Comparison of ENCODE assay signal across 8 cellular contexts in the genomic region with DNA sequence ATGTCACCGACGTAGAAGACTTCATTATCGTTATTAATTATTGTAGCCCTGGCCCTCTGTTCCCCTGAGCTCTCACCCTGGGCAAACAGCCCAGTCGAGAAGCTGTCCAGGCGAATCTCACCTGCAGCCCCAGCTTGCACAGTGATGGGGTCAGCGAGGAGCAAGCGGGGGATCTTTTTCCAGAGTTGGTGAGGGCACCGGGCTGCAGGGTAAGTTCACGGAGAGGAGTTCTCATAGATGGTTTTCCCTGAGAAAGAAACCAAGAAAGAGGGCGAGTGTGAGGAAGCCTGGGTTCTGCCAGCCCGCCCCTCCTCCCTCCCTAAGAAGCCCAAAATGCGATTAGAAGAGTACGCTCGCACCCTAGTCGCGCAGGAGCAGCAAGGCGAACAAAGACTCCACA. TPM values are rescaled to one million over a fixed set of nuclear protein-coding genes. Genes with fewer than 3 reads are reported as not detected.
DNase-seq lines count a peak whose midpoint lies in the region; ATAC-seq and TF ChIP-seq lines count a peak whose summit lies in the region.

No MANE protein-coding gene starts in this region.

- H3K27ac ChIP-seq in heart right ventricle (peak overlapping the region in 5 of 10 donors; percentile 84 to 96 (median 93)), VCaP (peak overlapping the region; percentile 82), iPS-20b (ENCODE audit: low read length) (peak overlapping the region; percentile 88), thymus (ENCODE audit: low read depth) (peak overlapping the region; percentile 66)

- H3K4me1 ChIP-seq in heart right ventricle (peaks cover 0 to 22% (median 13%) of the 10 kb centered on the region in 9 donors), iPS-20b (ENCODE audit: insufficient read depth, low read length) (no peaks in the 10 kb centered on the region), thymus (ENCODE audit: control insufficient read depth, insufficient read depth, low read length) (peaks cover 9% of the 10 kb centered on the region)

- H3K9me3 ChIP-seq in heart right ventricle (no peaks in the 10 kb centered on the region), iPS-20b (ENCODE audit: insufficient read depth, low read depth, low read length) (no peaks in the 10 kb centered on the region), thymus (ENCODE audit: control insufficient read depth) (no peaks in the 10 kb centered on the region)

- no peak for DNase-seq in heart right ventricle
- DNase-seq in left ventricle myocardium superior, result no peak
- no peak for DNase-seq in iPS-NIHi11 (ENCODE audit: low spot score)
- no peak for DNase-seq in HEK293T (ENCODE audit: extremely low spot score)

- CTCF ChIA-PET in HEK293T (lab: Yijun Ruan, JAX), result no interaction called here

- intact Hi-C loops in heart right ventricle (cut with DNase I) (loop anchor here in 1 of 10 donors (2.0 kb wide), 1 partner anchor 22 kb away; a partner anchor contains a TSS), left ventricle myocardium superior (cut with micrococcal nuclease) (no loop called here)

- 3 to 6% methylated on average over 17 of the region's 17 CpGs for WGBS in heart right ventricle, 2 donors
- WGBS in thymus, result 12% methylated on average over 17 of the region's 17 CpGs

- no peaks in the 10 kb centered on the region for H3K27me3 ChIP-seq in heart right ventricle
- H3K27me3 ChIP-seq in iPS-20b (ENCODE audit: insufficient read depth, low read length), result no peaks in the 10 kb centered on the region
- H3K27me3 ChIP-seq in thymus (ENCODE audit: control insufficient read depth, insufficient read depth), result no peaks in the 10 kb centered on the region

- no peak for TF ChIP-seq CTCF in heart right ventricle (IDR thresholded peaks at IDR 0.05)
- TF ChIP-seq CTCF in VCaP (conservative IDR thresholded peaks at IDR 0.05), result no peak

- ATAC-seq in heart right ventricle, result no peak
- ATAC-seq in left ventricle myocardium superior, result no peak
- ATAC-seq in HG03095 (IDR thresholded peaks at IDR 0.05; ENCODE audit: unreplicated experiment), result no peak

- H3K36me3 ChIP-seq in heart right ventricle, result peaks cover 0 to 6% (median 0%) of the 10 kb centered on the region in 9 donors
- peaks cover 18% of the 10 kb centered on the region for H3K36me3 ChIP-seq in iPS-20b (ENCODE audit: insufficient read depth, low read depth, low read length)
- H3K36me3 ChIP-seq in thymus (ENCODE audit: control insufficient read depth, insufficient read depth), result peaks cover 4% of the 10 kb centered on the region

- H3K4me3 ChIP-seq in heart right ventricle (peak overlapping the region; percentile 26 to 80 (median 67)), iPS-20b (ENCODE audit: low read length) (peak overlapping the region; percentile 87), thymus (ENCODE audit: low read length) (peak overlapping the region; percentile 68)

- POLR2A ChIA-PET in HEK293T (lab: Yijun Ruan, JAX), result interaction anchor here (1.0 to 1.9 kb wide), 4 partner anchors 22 to 47 kb away, joined by 3 to 6 read pairs (median 4); a partner anchor contains a TSS

- peak overlapping the region; percentile 94 for H3K9ac ChIP-seq in iPS-20b (ENCODE audit: low read depth, low read length)

TF ChIP-seq in HEK293T, 16 proteins besides CTCF, POLR2A, EP300 and RAD21:
- TF ChIP-seq FOXM1 (IDR thresholded peaks at IDR 0.05; ENCODE audit: borderline replicate concordance) (no peak), TARDBP (IDR thresholded peaks at IDR 0.05) (no peak), HDGF (IDR thresholded peaks at IDR 0.05; ENCODE audit: borderline replicate concordance) (no peak), FOXA1 (IDR thresholded peaks at IDR 0.05) (no peak), ZNF384 (IDR thresholded peaks at IDR 0.05) (no peak), SP1 (IDR thresholded peaks at IDR 0.05) (no peak), SUZ12 (IDR thresholded peaks at IDR 0.05) (no peak), ELF4 (IDR thresholded peaks at IDR 0.05) (no peak), LEF1 (IDR thresholded peaks at IDR 0.05; ENCODE audit: borderline replicate concordance) (no peak), ARNT (IDR thresholded peaks at IDR 0.05) (no peak), CTBP1 (IDR thresholded peaks at IDR 0.05; ENCODE audit: borderline replicate concordance) (no peak), FOXK2 (IDR thresholded peaks at IDR 0.05) (no peak), BHLHE40 (IDR thresholded peaks at IDR 0.05; ENCODE audit: borderline replicate concordance) (no peak), L3MBTL2 (conservative IDR thresholded peaks at IDR 0.05) (no peak), NFRKB (IDR thresholded peaks at IDR 0.05) (no peak)
- TF ChIP-seq, protein P1, sequence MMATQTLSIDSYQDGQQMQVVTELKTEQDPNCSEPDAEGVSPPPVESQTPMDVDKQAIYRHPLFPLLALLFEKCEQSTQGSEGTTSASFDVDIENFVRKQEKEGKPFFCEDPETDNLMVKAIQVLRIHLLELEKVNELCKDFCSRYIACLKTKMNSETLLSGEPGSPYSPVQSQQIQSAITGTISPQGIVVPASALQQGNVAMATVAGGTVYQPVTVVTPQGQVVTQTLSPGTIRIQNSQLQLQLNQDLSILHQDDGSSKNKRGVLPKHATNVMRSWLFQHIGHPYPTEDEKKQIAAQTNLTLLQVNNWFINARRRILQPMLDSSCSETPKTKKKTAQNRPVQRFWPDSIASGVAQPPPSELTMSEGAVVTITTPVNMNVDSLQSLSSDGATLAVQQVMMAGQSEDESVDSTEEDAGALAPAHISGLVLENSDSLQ (IDR thresholded peaks at IDR 0.05), result no peak
TF ChIP-seq in HEK293T: peak in this region for 0.

RNA-seq across cellular contexts. Expression of a gene that starts 0.4 kb away (rescaled TPM):
- 1 to 10 TPM in 7 of 10 donors, under 1 TPM in 3; 0.55 to 6.5 (median 1.2) TPM for total RNA-seq in heart right ventricle
- 1 to 10 TPM in 1 of 2 donors, under 1 TPM in 1; 0.86 to 1.6 TPM for polyA plus RNA-seq in heart right ventricle
- total RNA-seq in left ventricle myocardium superior, result 1.1 TPM
- polyA plus RNA-seq in thymus, result 19.4 TPM

RNA-seq across cellular contexts. Expression of a gene that starts 15.6 kb away (rescaled TPM):
- total RNA-seq in heart right ventricle (1 to 10 TPM; 2.1 to 6.4 (median 4.1) TPM), left ventricle myocardium superior (4.0 TPM)
- polyA plus RNA-seq in heart right ventricle (1 to 10 TPM; 3.0 to 8.7 TPM), thymus (6.4 TPM)

RNA-seq across cellular contexts. Expression of a gene that starts 21.7 kb away (rescaled TPM):
- total RNA-seq in heart right ventricle (100 to 1,000 TPM; 196 to 416 (median 291) TPM), left ventricle myocardium superior (380 TPM)
- polyA plus RNA-seq in heart right ventricle (100 to 1,000 TPM; 122 to 156 TPM), thymus (10.6 TPM)

RNA-seq across cellular contexts. Expression of a gene that starts 27.1 kb away (rescaled TPM):
- total RNA-seq in heart right ventricle (10 to 100 TPM; 44.6 to 69.3 (median 49.6) TPM), left ventricle myocardium superior (45.0 TPM)
- polyA plus RNA-seq in heart right ventricle (10 to 100 TPM in 1 of 2 donors, 1 to 10 TPM in 1; 9.0 to 44.9 TPM), thymus (19.6 TPM)

RNA-seq across cellular contexts. Expression of a gene that starts 46.0 kb away (rescaled TPM):
- total RNA-seq in heart right ventricle (10 to 100 TPM; 10.6 to 23.4 (median 21.0) TPM), left ventricle myocardium superior (22.2 TPM)
- polyA plus RNA-seq in heart right ventricle (10 to 100 TPM; 18.0 to 23.8 TPM), thymus (30.6 TPM)
